Comparison of ENCODE assay signal across 8 cellular contexts in the genomic region with DNA sequence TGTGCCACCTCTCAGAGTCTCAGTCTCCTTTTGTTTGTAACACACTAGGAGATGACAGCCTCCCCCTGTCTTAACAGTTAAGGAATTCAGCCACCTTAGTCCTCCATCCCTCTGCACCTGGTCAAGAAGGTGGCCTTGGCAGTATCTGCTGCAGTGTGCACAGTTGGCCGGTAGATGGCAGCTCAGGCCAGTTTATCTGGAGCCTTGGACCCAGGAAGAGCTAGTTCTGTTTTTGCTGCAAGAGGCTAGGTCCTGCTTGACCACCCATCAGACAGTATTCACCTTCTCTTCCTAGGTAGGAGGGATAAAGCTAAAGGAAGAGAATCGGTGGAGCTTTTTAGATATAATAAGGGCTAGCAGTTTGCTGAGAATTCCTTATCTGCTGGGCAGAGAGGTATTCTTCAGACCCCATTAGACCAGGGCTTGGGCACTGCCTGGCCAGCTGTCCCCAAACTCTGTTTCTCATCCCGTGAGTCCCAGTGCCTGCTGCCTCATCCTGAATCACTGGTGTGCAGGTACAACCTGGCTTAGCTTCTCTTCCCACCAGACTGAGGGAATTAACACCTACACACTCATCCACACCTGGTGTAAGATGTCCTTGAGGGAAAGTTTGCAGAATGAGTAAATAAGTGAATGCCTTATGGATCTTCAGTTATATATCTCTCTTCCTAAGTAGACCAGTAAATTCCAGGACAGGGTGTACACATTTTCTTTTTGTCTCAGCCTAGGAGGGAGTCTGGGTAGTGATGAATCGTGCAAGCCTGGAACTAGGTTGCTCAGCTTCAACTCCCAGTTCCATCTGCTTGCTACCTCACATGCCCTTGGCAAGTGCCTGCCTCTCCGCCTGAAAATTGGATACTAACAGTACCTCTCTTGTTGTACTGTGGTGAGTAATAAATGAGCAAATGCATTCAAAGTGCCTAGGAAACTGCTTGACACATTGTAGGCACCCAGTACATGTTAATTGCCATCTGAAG.
DNase-seq lines count a peak whose midpoint lies in the region; ATAC-seq, FAIRE-seq and TF ChIP-seq lines count a peak whose summit lies in the region.

No MANE protein-coding gene starts in this region.

- no peaks in the 10 kb centered on the region for H3K27me3 ChIP-seq in upper lobe of left lung

- H3K4me3 ChIP-seq in upper lobe of left lung = no peak overlapping the region

- ATAC-seq in GM21423 (IDR thresholded peaks at IDR 0.05; ENCODE audit: unreplicated experiment) (peak; percentile 85), upper lobe of left lung (ENCODE audit: low FRiP score in 2 of 2) (peak; percentile 83 to 93)

- no peak for DNase-seq in D721Med (ENCODE audit: insufficient read length, low spot score)
- peak; percentile 51 for DNase-seq in KG1 (lab: John Stamatoyannopoulos, UW)
- DNase-seq in RPMI8226 = peak; percentile 81
- peak; percentile 52 for DNase-seq in activated T-helper 2 cell treated with anti-CD3 and anti-CD28 coated beads, Interferon-gamma antibody, Interleukin-2, Interleukin-4, amounts not matched to agents 10 μg/mL and 5 μg/mL and 100 μg/mL, durations not matched to agents 14 hours and 24 hours and 36 hours (ENCODE audit: low spot score)
- DNase-seq in foreskin melanocyte = peak; percentile 32
- DNase-seq in osteocyte (ENCODE audit: extremely low spot score, unreplicated experiment) = peak; percentile 87
- DNase-seq in upper lobe of left lung = peak in 1 of 2 donors; percentile 63

- no peak overlapping the region for H3K27ac ChIP-seq in upper lobe of left lung

- WGBS in upper lobe of left lung, 2 donors = 45 to 57% methylated on average over 4 to 5 of the region's 5 CpGs

- FAIRE-seq in D721Med (lab: Jason Lieb, UNC) = no peak

- H3K4me1 Mint-ChIP-seq in activated T-helper 2 cell treated with anti-CD3 and anti-CD28 coated beads, Interferon-gamma antibody, Interleukin-2, Interleukin-4, amounts not matched to agents 10 μg/mL and 5 μg/mL and 100 μg/mL, durations not matched to agents 14 hours and 24 hours and 36 hours (ENCODE audit: low read depth) = peaks cover 52% of the 10 kb centered on the region
- H3K4me1 Mint-ChIP-seq in osteocyte (ENCODE audit: unreplicated experiment) = peaks cover 26% of the 10 kb centered on the region

- TF ChIP-seq CTCF in D721Med (IDR thresholded peaks at IDR 0.05; ENCODE audit: insufficient read depth, missing control alignments) (peak; percentile 98), osteocyte (IDR thresholded peaks at IDR 0.05) (peak; percentile 98), upper lobe of left lung (IDR thresholded peaks at IDR 0.05) (peak; percentile 82 to 94 (median 90))

- no peaks in the 10 kb centered on the region for H3K36me3 ChIP-seq in upper lobe of left lung

- H3K4me1 ChIP-seq in upper lobe of left lung = no peaks in the 10 kb centered on the region

- H3K4me3 Mint-ChIP-seq in activated T-helper 2 cell treated with anti-CD3 and anti-CD28 coated beads, Interferon-gamma antibody, Interleukin-2, Interleukin-4, amounts not matched to agents 10 μg/mL and 5 μg/mL and 100 μg/mL, durations not matched to agents 14 hours and 24 hours and 36 hours (ENCODE audit: low read depth) = no peak overlapping the region
- no peak overlapping the region for H3K4me3 Mint-ChIP-seq in osteocyte (ENCODE audit: unreplicated experiment)

- H3K27me3 Mint-ChIP-seq in activated T-helper 2 cell treated with anti-CD3 and anti-CD28 coated beads, Interferon-gamma antibody, Interleukin-2, Interleukin-4, amounts not matched to agents 10 μg/mL and 5 μg/mL and 100 μg/mL, durations not matched to agents 14 hours and 24 hours and 36 hours (ENCODE audit: low read depth) = no peaks in the 10 kb centered on the region
- H3K27me3 Mint-ChIP-seq in osteocyte (ENCODE audit: unreplicated experiment) = peaks cover 6% of the 10 kb centered on the region

- TF ChIP-seq EP300 in upper lobe of left lung (IDR thresholded peaks at IDR 0.05) = no peak

- H3K36me3 Mint-ChIP-seq in activated T-helper 2 cell treated with anti-CD3 and anti-CD28 coated beads, Interferon-gamma antibody, Interleukin-2, Interleukin-4, amounts not matched to agents 10 μg/mL and 5 μg/mL and 100 μg/mL, durations not matched to agents 14 hours and 24 hours and 36 hours (ENCODE audit: low read depth) = no peaks in the 10 kb centered on the region
- H3K36me3 Mint-ChIP-seq in osteocyte (ENCODE audit: unreplicated experiment) = no peaks in the 10 kb centered on the region

- intact Hi-C loops in activated T-helper 2 cell treated with anti-CD3 and anti-CD28 coated beads, Interferon-gamma antibody, Interleukin-2, Interleukin-4, amounts not matched to agents 10 μg/mL and 5 μg/mL and 100 μg/mL, durations not matched to agents 14 hours and 24 hours and 36 hours (cut with micrococcal nuclease) = loop anchor here (1.0 to 5.0 kb wide), 5 partner anchors 70 to 847 kb away; no protein-coding TSS in a partner anchor

- no peak for TF ChIP-seq POLR2A in upper lobe of left lung (IDR thresholded peaks at IDR 0.05)

- no peak overlapping the region for H3K27ac Mint-ChIP-seq in activated T-helper 2 cell treated with anti-CD3 and anti-CD28 coated beads, Interferon-gamma antibody, Interleukin-2, Interleukin-4, amounts not matched to agents 10 μg/mL and 5 μg/mL and 100 μg/mL, durations not matched to agents 14 hours and 24 hours and 36 hours
- H3K27ac Mint-ChIP-seq in osteocyte (ENCODE audit: unreplicated experiment) = no peak overlapping the region

- peaks cover 5% of the 10 kb centered on the region for H3K9me3 Mint-ChIP-seq in activated T-helper 2 cell treated with anti-CD3 and anti-CD28 coated beads, Interferon-gamma antibody, Interleukin-2, Interleukin-4, amounts not matched to agents 10 μg/mL and 5 μg/mL and 100 μg/mL, durations not matched to agents 14 hours and 24 hours and 36 hours
- no peaks in the 10 kb centered on the region for H3K9me3 Mint-ChIP-seq in osteocyte (ENCODE audit: unreplicated experiment)

- no peaks in the 10 kb centered on the region for H3K9me3 ChIP-seq in upper lobe of left lung
